In the genomic region with DNA sequence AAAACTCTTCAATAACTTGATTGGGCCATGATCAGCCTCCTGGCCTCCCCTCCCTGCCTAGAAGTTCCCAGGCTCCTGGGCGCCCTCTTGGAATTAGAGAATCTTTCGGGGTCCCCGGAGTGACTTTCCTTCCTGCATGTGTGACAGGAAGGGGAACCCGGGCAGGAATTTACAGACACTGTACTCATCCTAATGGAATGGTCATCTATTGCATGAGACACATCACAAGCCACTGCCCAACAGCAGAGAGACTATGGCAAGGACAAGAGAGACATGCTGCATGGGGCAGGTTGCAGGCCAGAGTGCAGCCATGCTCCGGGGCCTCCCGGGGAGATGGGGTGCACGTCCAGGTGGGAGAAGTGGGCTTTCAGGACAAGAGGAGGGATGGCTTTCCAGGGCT, we compare ENCODE assay signal across 6 cellular contexts. TPM values are rescaled to one million over a fixed set of nuclear protein-coding genes. Genes with fewer than 3 reads are reported as not detected.
"Had no signal": no experiment of that assay in that cellular context is flagged by ENCODE, and none has a peak within 500 bp of the region (broad histone marks: within the 10 kb centered on the region; RNA-seq: fewer than 3 reads in every experiment).

No MANE protein-coding gene starts in this region.

RNA-seq across cellular contexts. Expression of a gene that starts 29.9 kb away (rescaled TPM):
- total RNA-seq: GM23248, GM23338, H1, H7, H9, HFFc6 had no signal
- polyA plus RNA-seq: GM23248, GM23338, H1 had no signal
